20 cellular contexts compared by ENCODE assay signal in genomic region chr19:33440241-33440640, GRCh38.
A peak's percentile ranks its signal among the peaks of the same experiment; 100 is the strongest.
DNase-seq lines count a peak whose midpoint lies in the region; ATAC-seq and TF ChIP-seq lines count a peak whose summit lies in the region.
"Had no signal": no experiment of that assay in that cellular context is flagged by ENCODE, and none has a peak within 500 bp of the region (broad histone marks: within the 10 kb centered on the region; RNA-seq: fewer than 3 reads in every experiment).

No MANE protein-coding gene starts in this region.

- no peaks in the 10 kb centered on the region for H3K27me3 ChIP-seq in right cardiac atrium (ENCODE audit: control insufficient read depth, insufficient read depth)
- no peaks in the 10 kb centered on the region for H3K27me3 ChIP-seq in spleen (replicated peaks in 1 of 7)
- H3K27me3 ChIP-seq: MG63 had no signal

- no peak overlapping the region for H3K27ac ChIP-seq in HEK293 (ENCODE audit: extremely low read depth, low read depth, low read length)
- H3K27ac ChIP-seq in right cardiac atrium (ENCODE audit: low read length) = no peak overlapping the region
- H3K27ac ChIP-seq in spleen = no peak overlapping the region
- H3K27ac ChIP-seq: HL-60 had no signal

- H3K4me3 ChIP-seq in HEK293 (ENCODE audit: low read depth, low read length) (no peak overlapping the region), right cardiac atrium (ENCODE audit: low read length) (no peak overlapping the region), spleen (no peak overlapping the region)
- H3K4me3 ChIP-seq: MG63 had no signal

- TF ChIP-seq CTCF in HEK293 (tag by site-specific recombination; IDR thresholded peaks at IDR 0.05) (no peak), spleen (IDR thresholded peaks at IDR 0.05 in 8 of 11, conservative IDR thresholded peaks at IDR 0.05 in 3 of 11) (no peak)

- DNase-seq in cardiac septum (ENCODE audit: low spot score) (peak; percentile 53), left ventricle myocardium superior (no peak), right cardiac atrium (peak in 2 of 3 donors; percentile 13 to 20), spleen (peak; percentile 38)
- DNase-seq in stimulated activated naive CD4-positive, alpha-beta T cell treated with Interleukin-2 at 50 U/mL for 16 hours (lab: John Stamatoyannopoulos, UW) = no peak
- no peak for DNase-seq in stimulated activated CD4-positive, alpha-beta T cell treated with anti-CD3 and anti-CD28 coated beads, Interleukin-4, amount 100 ng/mL, for 1 hour
- DNase-seq: CD4-positive, alpha-beta memory T cell; DMS153; GDM1; IMR-90; Karpas-422; MG63; NCI-H1092 treated with DMSO at 0.1 percent for 48 hours; NCI-H2081; NCI-H446 treated with DMSO at 0.1 percent for 48 hours; NCI-H69; SIG-M5 had no signal

- POLR2A ChIA-PET in HEK293 (lab: Yijun Ruan, JAX) = no interaction called here

- CTCF ChIA-PET in HEK293 (lab: Yijun Ruan, JAX) = interaction anchor here (0.7 to 2.7 kb wide), 3 partner anchors 10 to 338 kb away, joined by 3 to 18 read pairs (median 3); no protein-coding TSS in a partner anchor

- H3K9me3 ChIP-seq in HEK293 (ENCODE audit: control insufficient read depth, insufficient read depth, low read depth, low read length) (no peaks in the 10 kb centered on the region), right cardiac atrium (ENCODE audit: control insufficient read depth, low read length) (no peaks in the 10 kb centered on the region), spleen (no peaks in the 10 kb centered on the region)
- H3K9me3 ChIP-seq: MG63 had no signal

- intact Hi-C loops in cardiac septum (cut with DNase I) (no loop called here), left ventricle myocardium superior (cut with micrococcal nuclease) (no loop called here), right cardiac atrium (cut with DNase I) (no loop called here), spleen (cut with DNase I; ENCODE audit: low total_unique reads) (no loop called here)

- H3K4me1 ChIP-seq in HEK293 (ENCODE audit: control insufficient read depth, insufficient read depth, low read length) = peaks cover 27% of the 10 kb centered on the region
- no peaks in the 10 kb centered on the region for H3K4me1 ChIP-seq in right cardiac atrium (ENCODE audit: control insufficient read depth, insufficient read depth, low read length)
- H3K4me1 ChIP-seq in spleen = peaks cover 0 to 6% (median 0%) of the 10 kb centered on the region in 6 donors

- TF ChIP-seq POLR2A in spleen (IDR thresholded peaks at IDR 0.05) = no peak

- H3K36me3 ChIP-seq in HEK293 (ENCODE audit: control insufficient read depth in 2 of 2, insufficient read depth in 1 of 2, low read length in 2 of 2) (peaks cover 0 to 4% of the 10 kb centered on the region in 2 experiments; a peak in 1 of 3 replicates), spleen (peaks cover 0 to 29% (median 0%) of the 10 kb centered on the region in 6 donors)
- H3K36me3 ChIP-seq: MG63 had no signal

- 69% methylated on average over 6 of the region's 6 CpGs for WGBS in right cardiac atrium
- 82 to 90% (median 85%) methylated on average over 6 of the region's 6 CpGs for WGBS in spleen, 5 donors

- ATAC-seq in left ventricle myocardium superior = no peak
- ATAC-seq in right cardiac atrium = no peak
- ATAC-seq in GM19452 (IDR thresholded peaks at IDR 0.05; ENCODE audit: unreplicated experiment) = no peak

TF ChIP-seq in HEK293, 187 proteins besides CTCF, POLR2A, EP300 and RAD21:
- TF ChIP-seq ZIC2 (tag by site-specific recombination; IDR thresholded peaks at IDR 0.05) (peak; percentile 22), ZNF600 (tag by site-specific recombination; IDR thresholded peaks at IDR 0.05) (peak; percentile 54; the same call in 1 of the 2 replicates), PRDM6 (tag by site-specific recombination; IDR thresholded peaks at IDR 0.05) (no peak), ZNF791 (tag by site-specific recombination; IDR thresholded peaks at IDR 0.05) (no peak), SP3 (tag by site-specific recombination; IDR thresholded peaks at IDR 0.05) (no peak), ZNF843 (tag by site-specific recombination; IDR thresholded peaks at IDR 0.05) (no peak), ZNF621 (tag by site-specific recombination; IDR thresholded peaks at IDR 0.05) (peak; percentile 15; the same call in 1 of the 2 replicates), ZNF280C (tag by site-specific recombination; IDR thresholded peaks at IDR 0.05) (no peak), EGR2 (tag by site-specific recombination; IDR thresholded peaks at IDR 0.05; ENCODE audit: low read depth) (peak; percentile 29; the same call in 1 of the 2 replicates)

Comparison
In these comparisons a context has a peak if more than half of its experiments do, and no peak if none do; other contexts are left out.
1. DNase-seq: peak in cardiac septum (single experiment), right cardiac atrium (2 of 3) and spleen (single experiment); none in left ventricle myocardium superior (single experiment), stimulated activated naive CD4-positive, alpha-beta T cell treated with Interleukin-2 at 50 U/mL for 16 hours (single experiment) and stimulated activated CD4-positive, alpha-beta T cell treated with anti-CD3 and anti-CD28 coated beads, Interleukin-4, amount 100 ng/mL, for 1 hour (single experiment).